ENCODE assay signal across 8 cellular contexts in genomic region chr21:46324390-46325072, GRCh38. TPM values are rescaled to one million over a fixed set of nuclear protein-coding genes. Genes with fewer than 3 reads are reported as not detected.
DNase-seq lines count a peak whose midpoint lies in the region; ATAC-seq and TF ChIP-seq lines count a peak whose summit lies in the region.

No MANE protein-coding gene starts in this region.

- H3K4me3 Mint-ChIP-seq in natural killer cell treated with Interleukin-12 subunit alpha and Interleukin-12 subunit beta and Interleukin-15 and Interleukin-18, amount 100 ng/mL, for 72 hours = peak overlapping the region; percentile 86

- no peaks in the 10 kb centered on the region for H3K27me3 Mint-ChIP-seq in natural killer cell treated with Interleukin-12 subunit alpha and Interleukin-12 subunit beta and Interleukin-15 and Interleukin-18, amount 100 ng/mL, for 72 hours

- H3K4me1 ChIP-seq in Peyer's patch = peaks cover 0 to 25% (median 7%) of the 10 kb centered on the region in 4 donors

- H3K27me3 ChIP-seq in Peyer's patch = no peaks in the 10 kb centered on the region

- no peaks in the 10 kb centered on the region for H3K9me3 Mint-ChIP-seq in natural killer cell treated with Interleukin-12 subunit alpha and Interleukin-12 subunit beta and Interleukin-15 and Interleukin-18, amount 100 ng/mL, for 72 hours

- TF ChIP-seq CTCF in Peyer's patch (IDR thresholded peaks at IDR 0.05) = peak in 3 of 6 experiments; percentile 2 to 27 (median 17)

- DNase-seq in DMS79 treated with DMSO at 0.1 percent for 48 hours (lab: John Stamatoyannopoulos, UW) = peak; percentile 59
- peak; percentile 61 for DNase-seq in Jurkat, Clone E6-1 (ENCODE audit: low read depth, low spot score)
- peak; percentile 84 to 95 (median 93) for DNase-seq in Peyer's patch
- peak; percentile 82 to 85 for DNase-seq in activated T-helper 1 cell treated with anti-CD3 and anti-CD28 coated beads, Interleukin-2, amount 50 U/mL, for 16 hours (ENCODE audit: low read depth in 1 of 2, low spot score in 1 of 2)
- DNase-seq in fibroblast of peridontal ligament (ENCODE audit: extremely low read depth) = peak; percentile 61
- DNase-seq in natural killer cell treated with Interleukin-12 subunit alpha and Interleukin-12 subunit beta and Interleukin-15 and Interleukin-18, amount 100 ng/mL, for 72 hours (ENCODE audit: low spot score) = peak; percentile 92
- DNase-seq in stimulated activated naive CD4-positive, alpha-beta T cell (lab: John Stamatoyannopoulos, UW) = peak; percentile 74 to 93 (median 88)

- peak; percentile 16 to 43 for TF ChIP-seq POLR2A in Peyer's patch (IDR thresholded peaks at IDR 0.05)

- H3K36me3 Mint-ChIP-seq in natural killer cell treated with Interleukin-12 subunit alpha and Interleukin-12 subunit beta and Interleukin-15 and Interleukin-18, amount 100 ng/mL, for 72 hours = peaks cover 10% of the 10 kb centered on the region

- ATAC-seq in GM21717 (IDR thresholded peaks at IDR 0.05; ENCODE audit: unreplicated experiment) = peak; percentile 47
- peak; percentile 90 to 91 for ATAC-seq in natural killer cell treated with Interleukin-12 subunit alpha and Interleukin-12 subunit beta and Interleukin-15 and Interleukin-18, amount 100 ng/mL, for 72 hours

- peak overlapping the region; percentile 96 to 99 (median 98) for H3K27ac ChIP-seq in Peyer's patch

- H3K4me1 Mint-ChIP-seq in natural killer cell treated with Interleukin-12 subunit alpha and Interleukin-12 subunit beta and Interleukin-15 and Interleukin-18, amount 100 ng/mL, for 72 hours (ENCODE audit: low read depth in 2 of 2) = peaks cover 20 to 24% of the 10 kb centered on the region in 2 donors

- H3K4me3 ChIP-seq in Jurkat, Clone E6-1 (ENCODE audit: low read length) = peak overlapping the region; percentile 87
- peak overlapping the region; percentile 80 to 92 (median 86) for H3K4me3 ChIP-seq in Peyer's patch

- H3K27ac Mint-ChIP-seq in natural killer cell treated with Interleukin-12 subunit alpha and Interleukin-12 subunit beta and Interleukin-15 and Interleukin-18, amount 100 ng/mL, for 72 hours = peak overlapping the region; percentile 86 to 91

- peaks cover 0 to 16% (median 0%) of the 10 kb centered on the region in 3 donors for H3K36me3 ChIP-seq in Peyer's patch

- H3K9me3 ChIP-seq in Peyer's patch = no peaks in the 10 kb centered on the region

RNA-seq across cellular contexts. Expression of gene PCNT, which starts 0.6 kb away (rescaled TPM):
- polyA plus RNA-seq in Jurkat, Clone E6-1 (2012; ENCODE audit: insufficient read depth, insufficient read length) = 50.2 TPM
- total RNA-seq in Peyer's patch = 100 to 1,000 TPM in 1 of 4 donors, 10 to 100 TPM in 3; 29.2 to 119 (median 59.5) TPM
- total RNA-seq in natural killer cell treated with Interleukin-12 subunit alpha and Interleukin-12 subunit beta and Interleukin-15 and Interleukin-18, amount 100 ng/mL, for 72 hours = 100 to 1,000 TPM in 1 of 2 donors, 10 to 100 TPM in 1; 58.1 to 120 TPM

RNA-seq across cellular contexts. Expression of gene C21orf58, which starts 0.9 kb away (rescaled TPM):
- polyA plus RNA-seq in Jurkat, Clone E6-1 (2012; ENCODE audit: insufficient read depth, insufficient read length) = 34.9 TPM
- total RNA-seq in Peyer's patch = 10 to 100 TPM in 2 of 4 donors, 1 to 10 TPM in 2; 4.6 to 20.6 (median 11.4) TPM
- total RNA-seq in natural killer cell treated with Interleukin-12 subunit alpha and Interleukin-12 subunit beta and Interleukin-15 and Interleukin-18, amount 100 ng/mL, for 72 hours = 10 to 100 TPM; 12.3 to 49.3 TPM

RNA-seq across cellular contexts. Expression of gene YBEY, which starts 38.4 kb away (rescaled TPM):
- polyA plus RNA-seq in Jurkat, Clone E6-1 (2012; ENCODE audit: insufficient read depth, insufficient read length) = 35.0 TPM
- 10 to 100 TPM in 3 of 4 donors, 1 to 10 TPM in 1; 5.3 to 32.6 (median 17.5) TPM for total RNA-seq in Peyer's patch
- total RNA-seq in natural killer cell treated with Interleukin-12 subunit alpha and Interleukin-12 subunit beta and Interleukin-15 and Interleukin-18, amount 100 ng/mL, for 72 hours = 10 to 100 TPM in 1 of 2 donors, 1 to 10 TPM in 1; 8.1 to 10.9 TPM

RNA-seq across cellular contexts. Expression of gene MCM3AP, which starts 39.1 kb away (rescaled TPM):
- 57.1 TPM for polyA plus RNA-seq in Jurkat, Clone E6-1 (2012; ENCODE audit: insufficient read depth, insufficient read length)
- 100 to 1,000 TPM in 3 of 4 donors, 10 to 100 TPM in 1; 96.7 to 178 (median 148) TPM for total RNA-seq in Peyer's patch
- total RNA-seq in natural killer cell treated with Interleukin-12 subunit alpha and Interleukin-12 subunit beta and Interleukin-15 and Interleukin-18, amount 100 ng/mL, for 72 hours = 100 to 1,000 TPM; 161 to 193 TPM

Comparison
In these comparisons a context has a peak if more than half of its experiments do, and no peak if none do; other contexts are left out.
1. Peak in every context shown above with its lines: DNase-seq, ATAC-seq, H3K4me3 ChIP-seq and H3K27ac ChIP-seq.